16 cellular contexts compared by ENCODE assay signal in the genomic region with DNA sequence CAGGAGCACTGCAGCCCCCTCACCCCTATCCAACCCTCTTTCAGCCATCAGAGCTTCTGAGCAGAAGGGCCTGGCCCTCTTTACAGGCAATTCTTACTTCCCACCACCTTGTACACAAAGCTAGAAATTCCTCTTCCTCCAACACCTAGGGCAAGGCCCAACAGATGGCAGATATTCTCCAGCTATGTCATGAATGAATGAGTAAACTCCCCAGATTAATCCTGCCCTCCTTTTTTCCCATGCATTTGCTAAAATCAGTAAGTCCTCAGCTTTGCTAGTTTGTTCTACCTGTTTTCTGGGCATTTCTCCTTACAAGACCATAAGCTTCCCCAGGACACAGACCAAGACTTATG. TPM values are rescaled to one million over a fixed set of nuclear protein-coding genes. Genes with fewer than 3 reads are reported as not detected.
DNase-seq lines count a peak whose midpoint lies in the region; ATAC-seq and TF ChIP-seq lines count a peak whose summit lies in the region.
"Had no signal": no experiment of that assay in that cellular context is flagged by ENCODE, and none has a peak within 500 bp of the region (broad histone marks: within the 10 kb centered on the region; RNA-seq: fewer than 3 reads in every experiment).

No MANE protein-coding gene starts in this region.

- peaks cover 0 to 46% (median 14%) of the 10 kb centered on the region in 4 donors for H3K36me3 ChIP-seq in sigmoid colon

- TF ChIP-seq EP300 in sigmoid colon (IDR thresholded peaks at IDR 0.05), result no peak

- TF ChIP-seq CTCF in epithelial cell of esophagus (IDR thresholded peaks at IDR 0.05; ENCODE audit: insufficient read depth, low read depth, low read length, missing control alignments), result no peak
- TF ChIP-seq CTCF in sigmoid colon (IDR thresholded peaks at IDR 0.05), result no peak
- no peak for TF ChIP-seq CTCF in GM13976 (IDR thresholded peaks at IDR 0.05; ENCODE audit: borderline replicate concordance, control extremely low read depth, extremely low read depth, insufficient read depth, missing control alignments)

- H3K4me1 ChIP-seq in sigmoid colon, result peaks cover 0 to 84% (median 73%) of the 10 kb centered on the region in 4 donors

- TF ChIP-seq POLR2A in sigmoid colon (IDR thresholded peaks at IDR 0.05), result no peak

- no peaks in the 10 kb centered on the region for H3K27me3 ChIP-seq in sigmoid colon

- peak; percentile 48 for DNase-seq in EL
- peak; percentile 68 for DNase-seq in NCI-H82 treated with DMSO at 0.1 percent for 48 hours (lab: John Stamatoyannopoulos, UW; ENCODE audit: unreplicated experiment)
- DNase-seq in epithelial cell of esophagus (ENCODE audit: low read depth), result peak; percentile 55
- no peak for DNase-seq in sigmoid colon
- DNase-seq in D341Med (ENCODE audit: low spot score), result no peak
- no peak for DNase-seq in GM13976 (ENCODE audit: low spot score)
- no peak for DNase-seq in DMS79 treated with DMSO at 0.1 percent for 48 hours (lab: John Stamatoyannopoulos, UW)
- DNase-seq: CD4-positive, CD25-positive, alpha-beta regulatory T cell; NCI-H1417; NCI-H510A had no signal

- H3K27ac ChIP-seq in sigmoid colon, result peak overlapping the region; percentile 87 to 97 (median 94)

- H3K4me3 ChIP-seq in epithelial cell of esophagus (ENCODE audit: low read length) (no peak overlapping the region), sigmoid colon (no peak overlapping the region)
- H3K4me3 ChIP-seq: K562, thoracic aorta had no signal

- in situ Hi-C loops in GM13976 (cut with MboI; ENCODE audit: low sequenced_read_pairs, unreplicated experiment), result no loop called here

- no peaks in the 10 kb centered on the region for H3K9me3 ChIP-seq in sigmoid colon
- H3K9me3 ChIP-seq: thoracic aorta had no signal

- intact Hi-C loops in sigmoid colon (cut with DNase I), result no loop called here

- ATAC-seq in GM21381 (IDR thresholded peaks at IDR 0.05; ENCODE audit: unreplicated experiment), result no peak
- ATAC-seq: activated CD4-positive, CD25-positive, alpha-beta regulatory T cell treated with anti-CD3 and anti-CD28 coated beads, Interleukin-2, amount 50 U/mL, for 24 hours; activated naive CD4-positive, alpha-beta T cell treated with anti-CD3 and anti-CD28 coated beads, Interleukin-2, amount 50 U/mL, for 72 hours; K562; left lobe of liver had no signal

RNA-seq across cellular contexts. Expression of gene MRPS23, which starts 20.4 kb away (rescaled TPM):
- total RNA-seq in sigmoid colon, result 10 to 100 TPM in 3 of 4 donors, 1 to 10 TPM in 1; 9.5 to 15.1 (median 13.3) TPM
- 10 to 100 TPM; 16.6 to 43.9 (median 17.4) TPM for polyA plus RNA-seq in sigmoid colon

Comparison
In these comparisons a context has a peak if more than half of its experiments do, and no peak if none do; other contexts are left out.
1. DNase-seq: peak in EL (single experiment), NCI-H82 treated with DMSO at 0.1 percent for 48 hours (single experiment) and epithelial cell of esophagus (single experiment); none in sigmoid colon (single experiment), D341Med (single experiment), GM13976 (single experiment) and DMS79 treated with DMSO at 0.1 percent for 48 hours (single experiment).